7 cellular contexts compared by ENCODE assay signal in the genomic region with DNA sequence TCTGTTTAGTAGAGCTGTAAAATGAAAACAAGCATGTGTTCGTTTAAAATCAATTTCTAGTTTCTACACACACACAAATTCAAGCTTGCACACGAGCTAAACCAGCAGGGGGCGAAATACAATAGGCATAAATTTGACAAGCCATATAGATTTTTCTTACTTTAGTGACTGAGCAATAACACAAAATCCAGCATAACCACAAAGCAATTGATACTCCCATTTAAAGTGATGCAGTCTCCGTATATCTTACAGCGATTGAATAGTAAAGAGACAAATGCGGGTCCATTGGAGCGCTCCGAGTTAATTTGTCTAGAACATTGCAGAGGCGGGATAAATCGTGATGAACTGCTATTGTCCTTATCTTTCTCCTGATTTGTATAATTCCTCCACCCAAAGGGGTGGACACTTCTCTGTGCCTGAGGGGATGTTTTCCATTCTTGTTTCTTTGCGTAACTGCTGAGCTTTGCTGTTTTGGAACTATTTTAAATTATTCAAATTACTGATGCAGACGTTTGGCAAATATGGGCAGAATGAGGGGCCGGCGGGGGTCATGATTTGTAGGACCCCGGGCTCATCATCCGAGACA. TPM values are rescaled to one million over a fixed set of nuclear protein-coding genes. Genes with fewer than 3 reads are reported as not detected.
A peak's percentile ranks its signal among the peaks of the same experiment; 100 is the strongest.
DNase-seq lines count a peak whose midpoint lies in the region; ATAC-seq, FAIRE-seq and TF ChIP-seq lines count a peak whose summit lies in the region.

No MANE protein-coding gene starts in this region.

- H3K27ac ChIP-seq in brain microvascular endothelial cell: no peak overlapping the region

- no peaks in the 10 kb centered on the region for H3K36me3 ChIP-seq in brain microvascular endothelial cell (replicated peaks)

- TF ChIP-seq POLR2A in GM12891 (IDR thresholded peaks at IDR 0.05; ENCODE audit: low read depth, low read length): no peak

- in situ Hi-C loops in brain microvascular endothelial cell (cut with HindIII; ENCODE audit: low pct_ligation_motif_present, low sequenced_read_pairs): no loop called here

- FAIRE-seq in GM12891 (lab: Jason Lieb, UNC) (peak; percentile 91), TTC549 (lab: Jason Lieb, UNC) (peak; percentile 94)

- H3K4me3 ChIP-seq in brain microvascular endothelial cell (ENCODE audit: low read depth, low read length): peak overlapping the region; percentile 74

- no peak for DNase-seq in GM12891 (ENCODE audit: insufficient read length, low spot score)
- peak; percentile 90 for DNase-seq in NCI-H2081 treated with DMSO at 0.1 percent for 48 hours (lab: John Stamatoyannopoulos, UW)
- DNase-seq in brain microvascular endothelial cell: peak; percentile 83
- DNase-seq in inferior parietal cortex (ENCODE audit: extremely low spot score): peak; percentile 97
- peak; percentile 50 for DNase-seq in smooth muscle cell of the brain vasculature (ENCODE audit: low read depth, low spot score)

- H3K27me3 ChIP-seq in brain microvascular endothelial cell (replicated peaks): no peaks in the 10 kb centered on the region

- no peak for ATAC-seq in GM21786 (IDR thresholded peaks at IDR 0.05; ENCODE audit: unreplicated experiment)

- peak; percentile 84 for TF ChIP-seq CTCF in brain microvascular endothelial cell (IDR thresholded peaks at IDR 0.05; ENCODE audit: low read depth, low read length, missing control alignments)

TF ChIP-seq in GM12891, 5 proteins besides CTCF, POLR2A, EP300 and RAD21:
- no peak for TF ChIP-seq POLR2AphosphoS5 (IDR thresholded peaks at IDR 0.05; ENCODE audit: low read depth, low read length)
- no peak for TF ChIP-seq TAF1 (IDR thresholded peaks at IDR 0.05; ENCODE audit: low read depth, low read length)
- TF ChIP-seq PAX5 (IDR thresholded peaks at IDR 0.05; ENCODE audit: insufficient read depth, low read length, severe bottlenecking): no peak
- no peak for TF ChIP-seq POU2F2 (IDR thresholded peaks at IDR 0.05; ENCODE audit: low read depth, low read length)
- no peak for TF ChIP-seq SPI1 (IDR thresholded peaks at IDR 0.05; ENCODE audit: low read depth, low read length)

RNA-seq across cellular contexts. Expression of gene AFTPH, which starts 1.2 kb away (rescaled TPM):
- polyA plus RNA-seq in GM12891 (2012; ENCODE audit: low read depth, missing spikeins): 32.6 TPM
